Comparison of ENCODE assay signal across 8 cellular contexts in the genomic region with DNA sequence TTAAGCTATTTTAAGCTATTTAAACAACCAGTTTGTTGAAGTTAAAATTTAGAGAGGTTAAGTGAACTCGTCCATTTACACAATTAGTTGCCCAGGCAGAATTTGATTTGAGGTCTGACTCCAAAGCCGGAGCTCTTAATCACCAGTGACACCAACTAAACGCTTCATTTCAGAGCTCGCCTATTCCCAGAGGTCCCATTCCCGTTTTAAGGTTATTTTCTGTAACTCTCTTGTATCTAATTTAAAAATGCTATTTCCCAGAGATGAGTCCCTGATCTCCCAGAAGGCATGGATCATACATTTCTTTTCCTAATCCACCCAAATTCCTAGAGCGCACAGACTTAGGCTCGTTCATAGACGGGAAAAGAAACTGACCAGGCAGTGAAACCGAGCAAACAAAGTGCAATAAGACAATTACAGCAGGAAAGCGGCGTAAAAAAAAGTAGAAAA. TPM values are rescaled to one million over a fixed set of nuclear protein-coding genes. Genes with fewer than 3 reads are reported as not detected.
DNase-seq lines count a peak whose midpoint lies in the region; ATAC-seq and TF ChIP-seq lines count a peak whose summit lies in the region.

No MANE protein-coding gene starts in this region.

- no peak for TF ChIP-seq EP300 in ovary (IDR thresholded peaks at IDR 0.05)

- H3K9ac ChIP-seq in DND-41 (ENCODE audit: low read depth, low read length) = peak overlapping the region; percentile 65

- TF ChIP-seq POLR2A in ovary (IDR thresholded peaks at IDR 0.05) = no peak

- no peaks in the 10 kb centered on the region for H4K20me1 ChIP-seq in DND-41 (ENCODE audit: insufficient read depth, low read length)

- peak overlapping the region; percentile 76 for H2AFZ ChIP-seq in DND-41 (ENCODE audit: low read depth, low read length)

- POLR2A ChIA-PET in RWPE1 (lab: Yijun Ruan, JAX; ENCODE audit: low non-redundant PET) = no interaction called here

- intact Hi-C loops in ovary (cut with DNase I) = no loop called here

- no peaks in the 10 kb centered on the region for H3K36me3 ChIP-seq in DND-41 (ENCODE audit: insufficient read depth, low read length)
- no peaks in the 10 kb centered on the region for H3K36me3 ChIP-seq in ovary
- H3K36me3 ChIP-seq in SJCRH30 = no peaks in the 10 kb centered on the region

- 12 to 17% (median 13%) methylated on average over 11 of the region's 11 CpGs for WGBS in ovary, 3 donors

- H3K4me2 ChIP-seq in DND-41 (ENCODE audit: insufficient read depth, low read length) = peak overlapping the region; percentile 78

- H3K27ac ChIP-seq in DND-41 (ENCODE audit: low read length) (peak overlapping the region; percentile 78), RWPE1 (peak overlapping the region; percentile 89), ovary (no peak overlapping the region), SJCRH30 (no peak overlapping the region)

- H3K4me3 ChIP-seq in DND-41 (ENCODE audit: low read depth in 1 of 2, low read length in 2 of 2) (peak overlapping the region; percentile 31 to 76), fibroblast of mammary gland (ENCODE audit: control insufficient read depth, low read depth, low read length) (peak overlapping the region; percentile 62), ovary (peak overlapping the region; percentile 55), SJCRH30 (no peak overlapping the region)

- H3K9me3 ChIP-seq in DND-41 (ENCODE audit: insufficient read depth, low read length, severe bottlenecking) (no peaks in the 10 kb centered on the region), ovary (no peaks in the 10 kb centered on the region), SJCRH30 (replicated peaks) (no peaks in the 10 kb centered on the region)

- DNase-seq in DND-41 (no peak), RWPE1 (ENCODE audit: low spot score) (no peak), fibroblast of mammary gland (ENCODE audit: low read depth) (peak; percentile 21), ovary (no peak), SJCRH30 (no peak), GM20000 (ENCODE audit: low spot score) (no peak)

- TF ChIP-seq CTCF in DND-41 (IDR thresholded peaks at IDR 0.05; ENCODE audit: borderline replicate concordance, extremely low read depth, low read length, poor library complexity, severe bottlenecking) (no peak), RWPE1 (conservative IDR thresholded peaks at IDR 0.05; ENCODE audit: low read depth) (no peak), fibroblast of mammary gland (conservative IDR thresholded peaks at IDR 0.05; ENCODE audit: control insufficient read depth, insufficient read depth, low read depth, low read length) (no peak), ovary (IDR thresholded peaks at IDR 0.05) (no peak), GM20000 (IDR thresholded peaks at IDR 0.05; ENCODE audit: extremely low read depth, missing control alignments) (no peak)

- H3K4me1 ChIP-seq in DND-41 (ENCODE audit: insufficient read depth, low read length) (peaks cover 33% of the 10 kb centered on the region), ovary (ENCODE audit: insufficient read depth) (no peaks in the 10 kb centered on the region), SJCRH30 (no peaks in the 10 kb centered on the region)

- H3K27me3 ChIP-seq in DND-41 (ENCODE audit: insufficient read depth, low read length, poor library complexity) = no peaks in the 10 kb centered on the region
- no peaks in the 10 kb centered on the region for H3K27me3 ChIP-seq in ovary
- H3K27me3 ChIP-seq in SJCRH30 = no peaks in the 10 kb centered on the region

- H3K79me2 ChIP-seq in DND-41 (ENCODE audit: insufficient read depth, low read length) = peaks cover 7% of the 10 kb centered on the region

- ATAC-seq in DND-41 (ENCODE audit: insufficient read depth, low read depth) (no peak), HG03460 (IDR thresholded peaks at IDR 0.05; ENCODE audit: unreplicated experiment) (no peak), HG03139 (IDR thresholded peaks at IDR 0.05; ENCODE audit: unreplicated experiment) (no peak)

- CTCF ChIA-PET in RWPE1 (lab: Yijun Ruan, JAX) = interaction anchor here (0.6 kb wide), 1 partner anchor 337 kb away, joined by 3 read pairs; no protein-coding TSS in a partner anchor

RNA-seq across cellular contexts. Expression of a gene that starts 0.9 kb away (rescaled TPM):
- total RNA-seq in ovary = 10 to 100 TPM in 1 of 7 donors, 1 to 10 TPM in 5, under 1 TPM in 1; 0.71 to 44.5 (median 6.0) TPM
- polyA plus RNA-seq in ovary = 1 to 10 TPM in 1 of 2 donors, under 1 TPM in 1; 0.86 to 2.0 TPM
- 0.13 and 0.38 TPM in 2 replicates for total RNA-seq in SJCRH30 (2014; rRNA removed; shearing (Covaris generic))

Comparison
In these comparisons a context has a peak if more than half of its experiments do, and no peak if none do; other contexts are left out.
1. H3K27ac ChIP-seq: peak in DND-41 (single experiment) and RWPE1 (single experiment); none in ovary (0 of 2) and SJCRH30 (single experiment).